ENCODE assay signal across 22 cellular contexts in the genomic region with DNA sequence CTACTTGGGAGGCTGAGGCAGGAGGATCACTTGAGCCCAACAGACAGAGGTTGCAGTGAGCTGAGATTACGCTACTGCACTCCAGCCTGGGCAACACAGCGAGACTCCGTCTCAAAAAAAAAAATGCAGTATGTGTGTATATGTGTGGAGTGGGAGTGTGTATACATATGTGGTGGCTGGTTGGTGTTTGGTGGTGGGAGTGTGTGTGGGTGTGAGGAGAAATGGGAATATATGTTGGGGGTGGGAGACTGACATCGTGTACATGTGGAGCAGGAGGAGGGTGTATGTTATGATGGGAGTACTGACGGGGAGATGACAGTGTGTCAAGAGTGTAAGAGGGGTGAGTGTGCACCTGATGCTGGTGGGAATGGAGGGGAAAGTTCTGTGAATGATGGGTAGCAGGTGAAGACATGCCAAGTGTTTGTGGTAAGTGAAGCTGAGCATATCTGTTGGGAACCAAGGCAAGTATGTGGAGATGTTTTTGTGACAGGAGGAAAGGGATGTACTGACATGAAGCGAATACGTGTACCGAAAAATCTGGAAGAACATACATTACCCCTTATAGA. TPM values are rescaled to one million over a fixed set of nuclear protein-coding genes. Genes with fewer than 3 reads are reported as not detected.
DNase-seq lines count a peak whose midpoint lies in the region; ATAC-seq, FAIRE-seq and TF ChIP-seq lines count a peak whose summit lies in the region.
"Had no signal": no experiment of that assay in that cellular context is flagged by ENCODE, and none has a peak within 500 bp of the region (broad histone marks: within the 10 kb centered on the region; RNA-seq: fewer than 3 reads in every experiment).

No MANE protein-coding gene starts in this region.

- H3K27me3 ChIP-seq in astrocyte (ENCODE audit: insufficient read depth, low read length) (no peaks in the 10 kb centered on the region), right lobe of liver (no peaks in the 10 kb centered on the region)
- H3K27me3 ChIP-seq: suprapubic skin, vagina had no signal

- ATAC-seq in activated naive CD8-positive, alpha-beta T cell treated with anti-CD3 and anti-CD28 coated beads, Interleukin-2, amount 10 ng/mL, durations not matched to agents 7 days and 5 days (ENCODE audit: low read depth): no peak
- ATAC-seq in right lobe of liver (no peak), GM19328 (IDR thresholded peaks at IDR 0.05; ENCODE audit: unreplicated experiment) (no peak)
- ATAC-seq: left lung, natural killer cell had no signal

- no peaks in the 10 kb centered on the region for H3K36me3 ChIP-seq in astrocyte (ENCODE audit: insufficient read depth, low read length)
- no peaks in the 10 kb centered on the region for H3K36me3 ChIP-seq in right lobe of liver
- peaks cover 6% of the 10 kb centered on the region; the same call in 1 of the 2 replicates for H3K36me3 ChIP-seq in OCI-LY7 (ENCODE audit: insufficient read depth, low read length)
- H3K36me3 ChIP-seq: HAP-1, left lung, suprapubic skin, vagina had no signal

- H4K20me1 ChIP-seq in astrocyte (ENCODE audit: insufficient read depth, low read length) (peaks cover 41% of the 10 kb centered on the region), OCI-LY7 (ENCODE audit: insufficient read depth, low read length) (no peaks in the 10 kb centered on the region)

- no TSS peak for BruUV-seq in OCI-LY7 (replicated peaks; lab: Mats Ljungman, UMichigan)

- TF ChIP-seq CTCF in astrocyte (IDR thresholded peaks at IDR 0.05; ENCODE audit: insufficient read depth, low read depth, low read length) (no peak), nephron (IDR thresholded peaks at IDR 0.05; ENCODE audit: unreplicated experiment in 3 of 3) (no peak), right lobe of liver (IDR thresholded peaks at IDR 0.05) (no peak), OCI-LY7 (conservative IDR thresholded peaks at IDR 0.05; ENCODE audit: low read length) (no peak)

- H3K4me3 Mint-ChIP-seq in activated naive CD8-positive, alpha-beta T cell treated with anti-CD3 and anti-CD28 coated beads, Interleukin-2, amount 10 ng/mL, durations not matched to agents 7 days and 5 days: no peak overlapping the region
- H3K4me3 Mint-ChIP-seq in activated naive CD8-positive, alpha-beta T cell treated with anti-CD3 and anti-CD28 coated beads for 36 hours: no peak overlapping the region
- H3K4me3 Mint-ChIP-seq in astrocyte (ENCODE audit: unreplicated experiment) (peak overlapping the region; percentile 31), nephron (peak overlapping the region; percentile 42 to 79 (median 56))
- H3K4me3 Mint-ChIP-seq: natural killer cell had no signal

- POLR2A ChIA-PET in activated naive CD8-positive, alpha-beta T cell treated with anti-CD3 and anti-CD28 coated beads, Interleukin-2, amount 10 ng/mL, durations not matched to agents 7 days and 5 days (lab: Charles Lee): no interaction called here
- POLR2A ChIA-PET in OCI-LY7 (lab: Charles Lee): interaction anchor here (0.6 kb wide), 1 partner anchor 36 kb away, joined by 3 read pairs; no protein-coding TSS in a partner anchor

- H3K79me2 ChIP-seq in astrocyte (ENCODE audit: insufficient read depth, low read length): peaks cover 42% of the 10 kb centered on the region
- H3K79me2 ChIP-seq in OCI-LY7 (ENCODE audit: insufficient read depth, low read depth, low read length): peaks cover 18% of the 10 kb centered on the region; the same call in 1 of the 2 replicates

- H3K9me3 ChIP-seq in astrocyte (ENCODE audit: insufficient read depth, low read depth, low read length) (no peaks in the 10 kb centered on the region), right lobe of liver (no peaks in the 10 kb centered on the region), OCI-LY7 (ENCODE audit: low read length) (no peaks in the 10 kb centered on the region)
- H3K9me3 ChIP-seq: HAP-1, left lung, suprapubic skin, vagina had no signal

- no peak overlapping the region for H3K27ac ChIP-seq in astrocyte (ENCODE audit: low read depth, low read length)
- no peak overlapping the region for H3K27ac ChIP-seq in right lobe of liver
- H3K27ac ChIP-seq in OCI-LY7 (ENCODE audit: low read depth, low read length, poor library complexity, severe bottlenecking): no peak overlapping the region
- H3K27ac ChIP-seq: C4-2B, left lung, suprapubic skin, vagina had no signal

- no peak for DNase-seq in activated naive CD8-positive, alpha-beta T cell treated with anti-CD3 and anti-CD28 coated beads, Interleukin-2, amount 10 ng/mL, durations not matched to agents 7 days and 5 days
- DNase-seq in activated naive CD8-positive, alpha-beta T cell treated with anti-CD3 and anti-CD28 coated beads for 36 hours: no peak
- DNase-seq in astrocyte (ENCODE audit: low read depth) (no peak), right lobe of liver (no peak), OCI-LY7 (ENCODE audit: low spot score) (no peak)
- DNase-seq: anterior cingulate cortex, DMS53, foreskin fibroblast, GDM1, Kasumi-1, left lung, natural killer cell, NCI-H1694 treated with DMSO at 0.1 percent for 48 hours, NCI-H748 treated with DMSO at 0.1 percent for 48 hours had no signal

- peaks cover 21% of the 10 kb centered on the region for H3K4me1 Mint-ChIP-seq in activated naive CD8-positive, alpha-beta T cell treated with anti-CD3 and anti-CD28 coated beads, Interleukin-2, amount 10 ng/mL, durations not matched to agents 7 days and 5 days
- peaks cover 15% of the 10 kb centered on the region for H3K4me1 Mint-ChIP-seq in activated naive CD8-positive, alpha-beta T cell treated with anti-CD3 and anti-CD28 coated beads for 36 hours
- H3K4me1 Mint-ChIP-seq in astrocyte (ENCODE audit: low read depth, unreplicated experiment) (peaks cover 7% of the 10 kb centered on the region), nephron (peaks cover 17% of the 10 kb centered on the region)

- H3K36me3 Mint-ChIP-seq in activated naive CD8-positive, alpha-beta T cell treated with anti-CD3 and anti-CD28 coated beads, Interleukin-2, amount 10 ng/mL, durations not matched to agents 7 days and 5 days: peaks cover 8% of the 10 kb centered on the region
- H3K36me3 Mint-ChIP-seq in activated naive CD8-positive, alpha-beta T cell treated with anti-CD3 and anti-CD28 coated beads for 36 hours: peaks cover 5% of the 10 kb centered on the region
- peaks cover 7% of the 10 kb centered on the region for H3K36me3 Mint-ChIP-seq in astrocyte (ENCODE audit: low read depth, unreplicated experiment)
- H3K36me3 Mint-ChIP-seq in nephron (ENCODE audit: low read depth): peaks cover 12% of the 10 kb centered on the region
- H3K36me3 Mint-ChIP-seq: natural killer cell had no signal

- no peak for FAIRE-seq in astrocyte (lab: Jason Lieb, UNC)
- FAIRE-seq: TTC549 had no signal

- H3K4me2 ChIP-seq in astrocyte (ENCODE audit: low read length): no peak overlapping the region
- no peak overlapping the region for H3K4me2 ChIP-seq in OCI-LY7 (ENCODE audit: low read length)

- H2AFZ ChIP-seq in astrocyte (ENCODE audit: low read depth, low read length) (no peak overlapping the region), OCI-LY7 (ENCODE audit: low read length) (no peak overlapping the region)

- TF ChIP-seq POLR2A in right lobe of liver (IDR thresholded peaks at IDR 0.05): no peak

- intact Hi-C loops in right lobe of liver (cut with DNase I) (loop anchor here in 1 of 2 donors (10.0 kb wide), 1 partner anchor 75 kb away; no protein-coding TSS in a partner anchor), OCI-LY7 (cut with micrococcal nuclease; ENCODE audit: unreplicated experiment) (loop anchor here (5.0 to 10.0 kb wide), 2 partner anchors 117 to 325 kb away; no protein-coding TSS in a partner anchor)

- no peaks in the 10 kb centered on the region for H3K9me2 ChIP-seq in OCI-LY7 (ENCODE audit: insufficient read depth, low read length)

- no peak overlapping the region for H3K4me3 ChIP-seq in astrocyte (ENCODE audit: insufficient read depth, low read depth, low read length)
- no peak overlapping the region for H3K4me3 ChIP-seq in right lobe of liver
- H3K4me3 ChIP-seq in OCI-LY7 (ENCODE audit: low read depth, low read length, poor library complexity, severe bottlenecking): no peak overlapping the region
- H3K4me3 ChIP-seq: HAP-1, left lung, suprapubic skin, vagina had no signal

- peak overlapping the region; percentile 46 for H3K27ac Mint-ChIP-seq in activated naive CD8-positive, alpha-beta T cell treated with anti-CD3 and anti-CD28 coated beads, Interleukin-2, amount 10 ng/mL, durations not matched to agents 7 days and 5 days
- H3K27ac Mint-ChIP-seq in activated naive CD8-positive, alpha-beta T cell treated with anti-CD3 and anti-CD28 coated beads for 36 hours: no peak overlapping the region
- H3K27ac Mint-ChIP-seq in astrocyte (ENCODE audit: unreplicated experiment): peak overlapping the region; percentile 15
- H3K27ac Mint-ChIP-seq in nephron: peak overlapping the region in 1 of 3 experiments; percentile 16
- H3K27ac Mint-ChIP-seq: natural killer cell, progenitor cell of endocrine pancreas had no signal

- peaks cover 19% of the 10 kb centered on the region for H3K4me1 ChIP-seq in astrocyte (ENCODE audit: insufficient read depth, low read length)
- H3K4me1 ChIP-seq in right lobe of liver: peaks cover 0 to 7% (median 0%) of the 10 kb centered on the region in 4 donors
- H3K4me1 ChIP-seq in OCI-LY7 (ENCODE audit: insufficient read depth, low read length, poor library complexity, severe bottlenecking): peaks cover 27% of the 10 kb centered on the region

- H3K9ac ChIP-seq in astrocyte (ENCODE audit: low read length): no peak overlapping the region

- CTCF ChIA-PET in OCI-LY7 (lab: Charles Lee; ENCODE audit: unreplicated experiment): no interaction called here

- 89% methylated on average over 8 of the region's 8 CpGs for WGBS in right lobe of liver (ENCODE audit: insufficient coverage, low coverage, low lambda C conversion rate, missing lambda C conversion rate)

- H3K27me3 Mint-ChIP-seq in activated naive CD8-positive, alpha-beta T cell treated with anti-CD3 and anti-CD28 coated beads, Interleukin-2, amount 10 ng/mL, durations not matched to agents 7 days and 5 days: no peaks in the 10 kb centered on the region
- no peaks in the 10 kb centered on the region for H3K27me3 Mint-ChIP-seq in activated naive CD8-positive, alpha-beta T cell treated with anti-CD3 and anti-CD28 coated beads for 36 hours
- H3K27me3 Mint-ChIP-seq in astrocyte (ENCODE audit: low read depth, unreplicated experiment): no peaks in the 10 kb centered on the region
- H3K27me3 Mint-ChIP-seq in nephron (ENCODE audit: low read depth): no peaks in the 10 kb centered on the region
- H3K27me3 Mint-ChIP-seq: progenitor cell of endocrine pancreas had no signal

- no peaks in the 10 kb centered on the region for H3K9me3 Mint-ChIP-seq in activated naive CD8-positive, alpha-beta T cell treated with anti-CD3 and anti-CD28 coated beads, Interleukin-2, amount 10 ng/mL, durations not matched to agents 7 days and 5 days
- no peaks in the 10 kb centered on the region for H3K9me3 Mint-ChIP-seq in activated naive CD8-positive, alpha-beta T cell treated with anti-CD3 and anti-CD28 coated beads for 36 hours
- H3K9me3 Mint-ChIP-seq in astrocyte (ENCODE audit: unreplicated experiment): no peaks in the 10 kb centered on the region
- H3K9me3 Mint-ChIP-seq in nephron: no peaks in the 10 kb centered on the region
- H3K9me3 Mint-ChIP-seq: natural killer cell had no signal

RNA-seq across cellular contexts. Expression of a gene that starts 4.2 kb away (rescaled TPM):
- 10 to 100 TPM; 32.1 to 34.9 TPM for total RNA-seq in activated naive CD8-positive, alpha-beta T cell treated with anti-CD3 and anti-CD28 coated beads, Interleukin-2, amount 10 ng/mL, durations not matched to agents 7 days and 5 days
- 10 to 100 TPM; 26.6 to 28.3 TPM for total RNA-seq in activated naive CD8-positive, alpha-beta T cell treated with anti-CD3 and anti-CD28 coated beads for 36 hours
- 67.4 and 74.3 TPM in 2 replicates for total RNA-seq in astrocyte
- total RNA-seq in right lobe of liver: 1 to 10 TPM; 1.7 to 7.6 (median 3.7) TPM
- total RNA-seq in OCI-LY7 (2014; rRNA removed; shearing (Covaris generic)): 5.8 and 6.0 TPM in 2 replicates
- 14.5 and 14.6 TPM in 2 replicates for total RNA-seq in OCI-LY7 (2022)

Comparison
In these comparisons a context has a peak if more than half of its experiments do, and no peak if none do; other contexts are left out.
1. H3K4me3 Mint-ChIP-seq: peak in astrocyte (single experiment) and nephron (3 of 3); none in activated naive CD8-positive, alpha-beta T cell treated with anti-CD3 and anti-CD28 coated beads, Interleukin-2, amount 10 ng/mL, durations not matched to agents 7 days and 5 days (single experiment) and activated naive CD8-positive, alpha-beta T cell treated with anti-CD3 and anti-CD28 coated beads for 36 hours (single experiment).